1 cellular context compared by ENCODE assay signal in the genomic region with DNA sequence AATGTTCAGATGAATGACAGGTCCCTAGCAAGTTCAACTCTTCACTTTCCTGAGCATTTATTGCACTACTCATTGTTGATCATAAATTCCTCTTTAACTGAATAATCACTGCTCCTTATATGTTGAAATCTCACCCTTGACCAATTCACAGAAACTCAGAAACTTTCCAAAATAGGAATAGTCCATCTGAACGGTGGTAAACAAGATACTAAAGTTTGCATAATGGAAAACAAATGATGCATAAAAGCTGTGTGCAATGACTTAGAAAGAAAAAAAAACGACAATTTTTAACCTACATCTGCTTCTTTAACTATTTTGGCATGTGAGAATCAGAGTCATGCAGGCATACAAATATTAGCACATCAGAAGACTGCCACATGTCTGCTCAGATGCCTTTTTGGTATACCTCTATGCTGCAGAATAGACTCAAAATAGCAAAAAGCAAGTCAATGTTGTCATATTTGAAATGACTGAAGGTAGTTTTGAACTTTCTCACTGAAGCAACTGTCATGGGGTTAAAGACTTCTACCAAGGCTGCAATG.
TF ChIP-seq lines count a peak whose summit lies in the region.

No MANE protein-coding gene starts in this region.

TF ChIP-seq in HepG2, 621 proteins besides CTCF, POLR2A, EP300 and RAD21 (continued from another document):
- TF ChIP-seq TIGD3 (CRISPR knock-in tag; IDR thresholded peaks at IDR 0.05; ENCODE audit: borderline replicate concordance): no peak
- no peak for TF ChIP-seq ZNF292 (CRISPR knock-in tag; IDR thresholded peaks at IDR 0.05; ENCODE audit: borderline replicate concordance, low read depth)
- TF ChIP-seq ZNF550 (CRISPR knock-in tag; IDR thresholded peaks at IDR 0.05; ENCODE audit: borderline replicate concordance): no peak
- no peak for TF ChIP-seq HCFC1 (IDR thresholded peaks at IDR 0.05; ENCODE audit: low read depth, low read length)
- TF ChIP-seq, protein P1, sequence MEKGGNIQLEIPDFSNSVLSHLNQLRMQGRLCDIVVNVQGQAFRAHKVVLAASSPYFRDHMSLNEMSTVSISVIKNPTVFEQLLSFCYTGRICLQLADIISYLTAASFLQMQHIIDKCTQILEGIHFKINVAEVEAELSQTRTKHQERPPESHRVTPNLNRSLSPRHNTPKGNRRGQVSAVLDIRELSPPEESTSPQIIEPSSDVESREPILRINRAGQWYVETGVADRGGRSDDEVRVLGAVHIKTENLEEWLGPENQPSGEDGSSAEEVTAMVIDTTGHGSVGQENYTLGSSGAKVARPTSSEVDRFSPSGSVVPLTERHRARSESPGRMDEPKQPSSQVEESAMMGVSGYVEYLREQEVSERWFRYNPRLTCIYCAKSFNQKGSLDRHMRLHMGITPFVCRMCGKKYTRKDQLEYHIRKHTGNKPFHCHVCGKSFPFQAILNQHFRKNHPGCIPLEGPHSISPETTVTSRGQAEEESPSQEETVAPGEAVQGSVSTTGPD (CRISPR knock-in tag; IDR thresholded peaks at IDR 0.05): no peak
